In genomic region chr7:41579961-41580935, GRCh38 we compare ENCODE assay signal across 17 cellular contexts.
A peak's percentile ranks its signal among the peaks of the same experiment; 100 is the strongest.
DNase-seq lines count a peak whose midpoint lies in the region; ATAC-seq, FAIRE-seq and TF ChIP-seq lines count a peak whose summit lies in the region.
"Had no signal": no experiment of that assay in that cellular context is flagged by ENCODE, and none has a peak within 500 bp of the region (broad histone marks: within the 10 kb centered on the region; RNA-seq: fewer than 3 reads in every experiment).

No MANE protein-coding gene starts in this region.

- H2BK15ac ChIP-seq in mesenchymal stem cell (ENCODE audit: low read depth, poor library complexity, severe bottlenecking): no peak overlapping the region

- H2BK120ac ChIP-seq in mesenchymal stem cell (ENCODE audit: low read depth, low read length): peak overlapping the region; percentile 30

- WGBS in mesenchymal stem cell: 47% methylated on average over 3 of the region's 3 CpGs

- H2BK5ac ChIP-seq in mesenchymal stem cell (ENCODE audit: low read depth, low read length, poor library complexity, severe bottlenecking): no peak overlapping the region

- no peak for FAIRE-seq in kidney (lab: Jason Lieb, UNC)

- CTCF ChIA-PET in activated CD8-positive, alpha-beta T cell treated with anti-CD3 and anti-CD28 coated beads, Interleukin-2, amount 10 ng/mL, durations not matched to agents 7 days and 5 days (lab: Charles Lee): no interaction called here

- H3K27ac ChIP-seq in mesenchymal stem cell (ENCODE audit: low read length, poor library complexity, severe bottlenecking) (peak overlapping the region; percentile 87), kidney (ENCODE audit: low read depth in 2 of 2, low read length in 2 of 2) (no peak overlapping the region)

- H3K4me3 Mint-ChIP-seq in activated CD8-positive, alpha-beta T cell treated with anti-CD3 and anti-CD28 coated beads, Interleukin-2, amount 10 ng/mL, durations not matched to agents 7 days and 5 days: no peak overlapping the region
- H3K4me3 Mint-ChIP-seq in progenitor cell of endocrine pancreas (ENCODE audit: low read depth): no peak overlapping the region
- H3K4me3 Mint-ChIP-seq: activated B cell treated with CpG ODN at 0.5 μM for 24 hours; activated T-cell treated with anti-CD3 and anti-CD28 coated beads, Interleukin-2, amount 50 U/mL, for 4 hours; nephron progenitor cell had no signal

- no peak overlapping the region for H2AFZ ChIP-seq in mesenchymal stem cell (ENCODE audit: low read depth, low read length)

- no peak overlapping the region for H3K14ac ChIP-seq in mesenchymal stem cell (ENCODE audit: low read length in 2 of 2)

- POLR2A ChIA-PET in activated CD8-positive, alpha-beta T cell treated with anti-CD3 and anti-CD28 coated beads, Interleukin-2, amount 10 ng/mL, durations not matched to agents 7 days and 5 days (lab: Charles Lee): no interaction called here

- H3K27me3 Mint-ChIP-seq in activated CD8-positive, alpha-beta T cell treated with anti-CD3 and anti-CD28 coated beads, Interleukin-2, amount 10 ng/mL, durations not matched to agents 7 days and 5 days (ENCODE audit: low read depth): no peaks in the 10 kb centered on the region
- H3K27me3 Mint-ChIP-seq in progenitor cell of endocrine pancreas: no peaks in the 10 kb centered on the region
- H3K27me3 Mint-ChIP-seq: activated B cell treated with CpG ODN at 0.5 μM for 24 hours had no signal

- no peak overlapping the region for H3K4ac ChIP-seq in mesenchymal stem cell (ENCODE audit: low read depth in 1 of 2, low read length in 2 of 2)

- no peak overlapping the region for H2BK12ac ChIP-seq in mesenchymal stem cell (ENCODE audit: low read length in 2 of 2)

- H3K27me3 ChIP-seq in mesenchymal stem cell (ENCODE audit: control insufficient read depth in 1 of 2, insufficient read depth in 1 of 2, low read length in 2 of 2): no peaks in the 10 kb centered on the region

- H3K4me1 ChIP-seq in mesenchymal stem cell (ENCODE audit: control insufficient read depth, insufficient read depth, low read depth, low read length) (peaks cover 3% of the 10 kb centered on the region), kidney (ENCODE audit: control insufficient read depth in 1 of 2, insufficient read depth in 1 of 2, low read depth in 1 of 2, low read length in 2 of 2) (no peaks in the 10 kb centered on the region)

- no peaks in the 10 kb centered on the region for H3K36me3 Mint-ChIP-seq in activated CD8-positive, alpha-beta T cell treated with anti-CD3 and anti-CD28 coated beads, Interleukin-2, amount 10 ng/mL, durations not matched to agents 7 days and 5 days (ENCODE audit: low read depth)
- H3K36me3 Mint-ChIP-seq in progenitor cell of endocrine pancreas (ENCODE audit: insufficient read depth): no peaks in the 10 kb centered on the region

- no peak overlapping the region for H3K23ac ChIP-seq in mesenchymal stem cell (ENCODE audit: low read length in 2 of 2)

- H3K9me3 Mint-ChIP-seq in activated CD8-positive, alpha-beta T cell treated with anti-CD3 and anti-CD28 coated beads, Interleukin-2, amount 10 ng/mL, durations not matched to agents 7 days and 5 days (ENCODE audit: insufficient read depth): peaks cover 6% of the 10 kb centered on the region
- H3K9me3 Mint-ChIP-seq in progenitor cell of endocrine pancreas (ENCODE audit: low read depth): no peaks in the 10 kb centered on the region
- H3K9me3 Mint-ChIP-seq: activated B cell treated with CpG ODN at 0.5 μM for 24 hours, nephron progenitor cell had no signal

- H3K4me3 ChIP-seq in cardiac fibroblast (replicated peaks in 1 of 2; ENCODE audit: low read depth in 2 of 2, low read length in 2 of 2): no peak overlapping the region
- H3K4me3 ChIP-seq in mesenchymal stem cell (ENCODE audit: insufficient read depth in 1 of 2, low read depth in 1 of 2, low read length in 2 of 2): no peak overlapping the region
- H3K4me3 ChIP-seq in kidney (ENCODE audit: low read length in 2 of 2): no peak overlapping the region

- H4K91ac ChIP-seq in mesenchymal stem cell (ENCODE audit: low read length): no peak overlapping the region

- intact Hi-C loops in kidney (cut with DNase I): no loop called here

- no peak overlapping the region for H4K8ac ChIP-seq in mesenchymal stem cell (ENCODE audit: low read length)

- H3K36me3 ChIP-seq in mesenchymal stem cell (ENCODE audit: control insufficient read depth in 1 of 2, insufficient read depth in 2 of 2, low read depth in 1 of 2, low read length in 2 of 2): no peaks in the 10 kb centered on the region
- no peaks in the 10 kb centered on the region for H3K36me3 ChIP-seq in kidney (ENCODE audit: control insufficient read depth in 1 of 2, insufficient read depth in 2 of 2, low read length in 2 of 2)

- no peak overlapping the region for H3K18ac ChIP-seq in mesenchymal stem cell (ENCODE audit: low read depth in 1 of 2, low read length in 2 of 2)

- H3K9me3 ChIP-seq in mesenchymal stem cell (ENCODE audit: control insufficient read depth, low read length): no peaks in the 10 kb centered on the region
- H3K9me3 ChIP-seq in kidney (ENCODE audit: control insufficient read depth in 1 of 2, low read length in 2 of 2): no peaks in the 10 kb centered on the region

- TF ChIP-seq CTCF in AG09319 (IDR thresholded peaks at IDR 0.05; ENCODE audit: low read depth, low read length): no peak
- no peak for TF ChIP-seq CTCF in cardiac fibroblast (IDR thresholded peaks at IDR 0.05; ENCODE audit: low read depth, low read length)
- no peak for TF ChIP-seq CTCF in kidney (IDR thresholded peaks at IDR 0.05; ENCODE audit: borderline replicate concordance, extremely low read depth, insufficient read depth)
- TF ChIP-seq CTCF in progenitor cell of endocrine pancreas (IDR thresholded peaks at IDR 0.05; ENCODE audit: unreplicated experiment): no peak

- H3K4me2 ChIP-seq in mesenchymal stem cell (ENCODE audit: low read length, poor library complexity, severe bottlenecking): no peak overlapping the region

- no peaks in the 10 kb centered on the region for H3K4me1 Mint-ChIP-seq in activated CD8-positive, alpha-beta T cell treated with anti-CD3 and anti-CD28 coated beads, Interleukin-2, amount 10 ng/mL, durations not matched to agents 7 days and 5 days (ENCODE audit: low read depth)
- H3K4me1 Mint-ChIP-seq in progenitor cell of endocrine pancreas (ENCODE audit: low read depth): no peaks in the 10 kb centered on the region
- H3K4me1 Mint-ChIP-seq: activated B cell treated with CpG ODN at 0.5 μM for 24 hours had no signal

- H3K79me1 ChIP-seq in mesenchymal stem cell (replicated peaks; ENCODE audit: low read length, poor library complexity, severe bottlenecking): no peaks in the 10 kb centered on the region

- no peak overlapping the region for H3K27ac Mint-ChIP-seq in activated CD8-positive, alpha-beta T cell treated with anti-CD3 and anti-CD28 coated beads, Interleukin-2, amount 10 ng/mL, durations not matched to agents 7 days and 5 days
- no peak overlapping the region for H3K27ac Mint-ChIP-seq in progenitor cell of endocrine pancreas
- H3K27ac Mint-ChIP-seq: activated B cell treated with CpG ODN at 0.5 μM for 24 hours, nephron progenitor cell had no signal

- H3K9ac ChIP-seq in mesenchymal stem cell (ENCODE audit: low read length): no peak overlapping the region
- H3K9ac ChIP-seq in kidney (ENCODE audit: low read length in 2 of 2): no peak overlapping the region

- DNase-seq in AG09319 (ENCODE audit: extremely low read depth, low read depth) (peak; percentile 50), MV-4-11 (lab: John Stamatoyannopoulos, UW) (peak; percentile 72), cardiac fibroblast (ENCODE audit: low read depth in 2 of 2) (peak; percentile 65 to 86), mesenchymal stem cell (peak; percentile 84), HuH-7 (ENCODE audit: low spot score) (no peak), kidney (no peak), progenitor cell of endocrine pancreas (ENCODE audit: low spot score, unreplicated experiment) (no peak)
- DNase-seq in activated CD8-positive, alpha-beta T cell treated with anti-CD3 and anti-CD28 coated beads, Interleukin-2, amount 10 ng/mL, durations not matched to agents 7 days and 5 days: no peak
- DNase-seq: activated B cell treated with CpG ODN at 0.5 μM for 24 hours; activated T-cell treated with anti-CD3 and anti-CD28 coated beads, Interleukin-2, amount 50 U/mL, for 4 hours; C1 segment of cervical spinal cord; GF-D8; left cardiac atrium; NCI-H1436; NCI-H526; nephron progenitor cell; Right ventricle myocardium superior had no signal

- no peak for ATAC-seq in activated CD8-positive, alpha-beta T cell treated with anti-CD3 and anti-CD28 coated beads, Interleukin-2, amount 10 ng/mL, durations not matched to agents 7 days and 5 days
- ATAC-seq: activated T-cell treated with anti-CD3 and anti-CD28 coated beads, Interleukin-2, amount 50 U/mL, for 4 hours had no signal

- no peak overlapping the region for H2AK5ac ChIP-seq in mesenchymal stem cell (ENCODE audit: low read length, severe bottlenecking)

Comparison
In these comparisons a context has a peak if more than half of its experiments do, and no peak if none do; other contexts are left out.
1. DNase-seq: peak in AG09319 (single experiment), MV-4-11 (single experiment), cardiac fibroblast (2 of 2) and mesenchymal stem cell (single experiment); none in HuH-7 (single experiment), kidney (single experiment), activated CD8-positive, alpha-beta T cell treated with anti-CD3 and anti-CD28 coated beads, Interleukin-2, amount 10 ng/mL, durations not matched to agents 7 days and 5 days (single experiment) and progenitor cell of endocrine pancreas (single experiment).